ENCODE assay signal across 12 cellular contexts in genomic region chr1:10682449-10683365, GRCh38.
A peak's percentile ranks its signal among the peaks of the same experiment; 100 is the strongest.
DNase-seq lines count a peak whose midpoint lies in the region; ATAC-seq, FAIRE-seq and TF ChIP-seq lines count a peak whose summit lies in the region.
"Had no signal": no experiment of that assay in that cellular context is flagged by ENCODE, and none has a peak within 500 bp of the region (broad histone marks: within the 10 kb centered on the region; RNA-seq: fewer than 3 reads in every experiment).

No MANE protein-coding gene starts in this region.

- no peak overlapping the region for H3K27ac Mint-ChIP-seq in CD8-positive, alpha-beta T cell
- H3K27ac Mint-ChIP-seq: memory B cell had no signal

- H3K9ac ChIP-seq in kidney (ENCODE audit: low read length in 2 of 2) (peak overlapping the region in 1 of 2 donors; percentile 61), skeletal muscle tissue (ENCODE audit: low read depth in 1 of 3, low read length in 3 of 3) (peak overlapping the region; percentile 43 to 69 (median 65))

- H3K4me1 ChIP-seq in kidney (ENCODE audit: control insufficient read depth in 1 of 2, insufficient read depth in 1 of 2, low read depth in 1 of 2, low read length in 2 of 2): peaks cover 36 to 63% of the 10 kb centered on the region in 2 donors
- peaks cover 58 to 94% (median 92%) of the 10 kb centered on the region in 3 donors for H3K4me1 ChIP-seq in skeletal muscle tissue (ENCODE audit: control insufficient read depth in 3 of 3, insufficient read depth in 3 of 3, low read length in 3 of 3)
- H3K4me1 ChIP-seq in CD8-positive, alpha-beta T cell (ENCODE audit: insufficient read depth, low read length): no peaks in the 10 kb centered on the region

- H3K4me1 Mint-ChIP-seq in CD8-positive, alpha-beta T cell (ENCODE audit: low read depth): peaks cover 9% of the 10 kb centered on the region

- no peak overlapping the region for H3K4me3 ChIP-seq in kidney (ENCODE audit: low read length in 2 of 2)
- H3K4me3 ChIP-seq in skeletal muscle tissue (ENCODE audit: low read length in 3 of 3): no peak overlapping the region
- H3K4me3 ChIP-seq in CD8-positive, alpha-beta T cell (ENCODE audit: low read depth, low read length): no peak overlapping the region
- H3K4me3 ChIP-seq: A549 had no signal

- no peaks in the 10 kb centered on the region for H3K27me3 Mint-ChIP-seq in CD8-positive, alpha-beta T cell (ENCODE audit: low read depth)
- H3K27me3 Mint-ChIP-seq: memory B cell had no signal

- FAIRE-seq in kidney (lab: Jason Lieb, UNC): no peak
- FAIRE-seq: A549, H54, small intestine had no signal

- H3K27ac ChIP-seq in kidney (ENCODE audit: low read depth in 2 of 2, low read length in 2 of 2) (peak overlapping the region; percentile 9 to 68), skeletal muscle tissue (ENCODE audit: low read depth, low read length) (peak overlapping the region; percentile 76)
- no peak overlapping the region for H3K27ac ChIP-seq in CD8-positive, alpha-beta T cell (ENCODE audit: low read depth, low read length)
- H3K27ac ChIP-seq: A549 had no signal

- no peaks in the 10 kb centered on the region for H3K9me3 Mint-ChIP-seq in CD8-positive, alpha-beta T cell
- H3K9me3 Mint-ChIP-seq: memory B cell had no signal

- no peak overlapping the region for H3K4me3 Mint-ChIP-seq in CD8-positive, alpha-beta T cell
- H3K4me3 Mint-ChIP-seq: memory B cell had no signal

- CTCF ChIA-PET in CD8-positive, alpha-beta T cell (lab: Charles Lee): no interaction called here

- no peaks in the 10 kb centered on the region for H3K9me3 ChIP-seq in kidney (ENCODE audit: control insufficient read depth in 1 of 2, low read length in 2 of 2)
- no peaks in the 10 kb centered on the region for H3K9me3 ChIP-seq in skeletal muscle tissue (ENCODE audit: control insufficient read depth in 3 of 3, low read length in 3 of 3)
- H3K9me3 ChIP-seq in CD8-positive, alpha-beta T cell (ENCODE audit: low read length): no peaks in the 10 kb centered on the region
- H3K9me3 ChIP-seq: A549 had no signal

- no peak for TF ChIP-seq CTCF in kidney (IDR thresholded peaks at IDR 0.05; ENCODE audit: borderline replicate concordance, extremely low read depth, insufficient read depth)
- no peak for TF ChIP-seq CTCF in CD8-positive, alpha-beta T cell (IDR thresholded peaks at IDR 0.05)

- intact Hi-C loops in kidney (cut with DNase I): no loop called here
- intact Hi-C loops in CD8-positive, alpha-beta T cell (cut with DNase I, micrococcal nuclease): no loop called here

- POLR2A ChIA-PET in CD8-positive, alpha-beta T cell (lab: Charles Lee): no interaction called here

- no peaks in the 10 kb centered on the region for H3K27me3 ChIP-seq in skeletal muscle tissue (ENCODE audit: control insufficient read depth in 3 of 3, insufficient read depth in 3 of 3, low read length in 3 of 3)
- no peaks in the 10 kb centered on the region for H3K27me3 ChIP-seq in CD8-positive, alpha-beta T cell (ENCODE audit: insufficient read depth, low read length)

- DNase-seq in NCI-H1694 treated with DMSO at 0.1 percent for 48 hours (lab: John Stamatoyannopoulos, UW) (peak; percentile 16), NCI-H1694 (lab: John Stamatoyannopoulos, UW) (no peak), NCI-H69 (lab: John Stamatoyannopoulos, UW) (peak; percentile 74), kidney (no peak), activated gamma-delta T cell (lab: John Stamatoyannopoulos, UW) (no peak)
- DNase-seq in CD8-positive, alpha-beta T cell: no peak
- DNase-seq: small intestine had no signal

- no peak for ATAC-seq in CD8-positive, alpha-beta T cell
- ATAC-seq in GM21529 (IDR thresholded peaks at IDR 0.05; ENCODE audit: unreplicated experiment): no peak
- ATAC-seq: A549 had no signal

- peaks cover 2% of the 10 kb centered on the region for H3K36me3 Mint-ChIP-seq in CD8-positive, alpha-beta T cell
- H3K36me3 Mint-ChIP-seq: memory B cell had no signal

- H3K36me3 ChIP-seq in kidney (ENCODE audit: control insufficient read depth in 1 of 2, insufficient read depth in 2 of 2, low read length in 2 of 2): no peaks in the 10 kb centered on the region
- H3K36me3 ChIP-seq in skeletal muscle tissue (ENCODE audit: control insufficient read depth in 3 of 3, insufficient read depth in 3 of 3, low read length in 3 of 3): no peaks in the 10 kb centered on the region
- H3K36me3 ChIP-seq in CD8-positive, alpha-beta T cell (ENCODE audit: insufficient read depth, low read length): no peaks in the 10 kb centered on the region

Comparison
In these comparisons a context has a peak if more than half of its experiments do, and no peak if none do; other contexts are left out.
1. DNase-seq: peak in NCI-H1694 treated with DMSO at 0.1 percent for 48 hours (single experiment) and NCI-H69 (single experiment); none in NCI-H1694 (single experiment), kidney (single experiment), activated gamma-delta T cell (single experiment) and CD8-positive, alpha-beta T cell (0 of 7).